Comparison of ENCODE assay signal across 12 cellular contexts in genomic region chr2:218517434-218518206, GRCh38. TPM values are rescaled to one million over a fixed set of nuclear protein-coding genes. Genes with fewer than 3 reads are reported as not detected.
DNase-seq lines count a peak whose midpoint lies in the region; ATAC-seq lines count a peak whose summit lies in the region.
"Had no signal": no experiment of that assay in that cellular context is flagged by ENCODE, and none has a peak within 500 bp of the region (broad histone marks: within the 10 kb centered on the region; RNA-seq: fewer than 3 reads in every experiment).

No MANE protein-coding gene starts in this region.

- no peak overlapping the region for H3K4me3 Mint-ChIP-seq in activated naive CD4-positive, alpha-beta T cell treated with anti-CD3 and anti-CD28 coated beads for 36 hours
- no peak overlapping the region for H3K4me3 Mint-ChIP-seq in activated naive CD4-positive, alpha-beta T cell treated with anti-CD3 and anti-CD28 coated beads, Interleukin-2, amount 10 ng/mL, durations not matched to agents 7 days and 5 days
- no peak overlapping the region for H3K4me3 Mint-ChIP-seq in activated CD4-positive, alpha-beta memory T cell treated with anti-CD3 and anti-CD28 coated beads for 36 hours
- H3K4me3 Mint-ChIP-seq: nephron had no signal

- CTCF ChIA-PET in activated naive CD4-positive, alpha-beta T cell treated with anti-CD3 and anti-CD28 coated beads for 36 hours (lab: Charles Lee), result interaction anchor here (0.8 to 1.4 kb wide), 3 partner anchors 16 to 215 kb away, joined by 3 to 5 read pairs (median 3); no protein-coding TSS in a partner anchor
- CTCF ChIA-PET in activated naive CD4-positive, alpha-beta T cell treated with anti-CD3 and anti-CD28 coated beads, Interleukin-2, amount 10 ng/mL, durations not matched to agents 7 days and 5 days (lab: Charles Lee), result interaction anchor here (0.9 to 1.6 kb wide), 7 partner anchors 13 to 124 kb away, joined by 3 to 5 read pairs (median 3); no protein-coding TSS in a partner anchor
- CTCF ChIA-PET in activated CD4-positive, alpha-beta memory T cell treated with anti-CD3 and anti-CD28 coated beads for 36 hours (lab: Charles Lee), result interaction anchor here (0.7 to 1.6 kb wide), 12 partner anchors 7 to 224 kb away, joined by 3 to 6 read pairs (median 3); partner anchors contain the start of gene CTDSP1

- H3K27me3 Mint-ChIP-seq in activated naive CD4-positive, alpha-beta T cell treated with anti-CD3 and anti-CD28 coated beads for 36 hours (ENCODE audit: low read depth), result no peaks in the 10 kb centered on the region
- H3K27me3 Mint-ChIP-seq in activated naive CD4-positive, alpha-beta T cell treated with anti-CD3 and anti-CD28 coated beads, Interleukin-2, amount 10 ng/mL, durations not matched to agents 7 days and 5 days, result no peaks in the 10 kb centered on the region
- no peaks in the 10 kb centered on the region for H3K27me3 Mint-ChIP-seq in activated CD4-positive, alpha-beta memory T cell treated with anti-CD3 and anti-CD28 coated beads for 36 hours

- intact Hi-C loops in activated naive CD4-positive, alpha-beta T cell treated with anti-CD3 and anti-CD28 coated beads for 36 hours (cut with micrococcal nuclease), result loop anchor here (10.0 kb wide), 1 partner anchor 327 kb away; no protein-coding TSS in a partner anchor
- intact Hi-C loops in activated CD4-positive, alpha-beta memory T cell treated with anti-CD3 and anti-CD28 coated beads for 36 hours (cut with micrococcal nuclease), result loop anchor here (1.0 to 5.0 kb wide), 2 partner anchors 51 to 110 kb away; partner anchors contain the start of genes CNOT9 and USP37
- intact Hi-C loops in left colon (cut with DNase I, micrococcal nuclease), result no loop called here

- peaks cover 23% of the 10 kb centered on the region for H3K36me3 Mint-ChIP-seq in activated naive CD4-positive, alpha-beta T cell treated with anti-CD3 and anti-CD28 coated beads for 36 hours (ENCODE audit: low read depth)
- peaks cover 20% of the 10 kb centered on the region for H3K36me3 Mint-ChIP-seq in activated naive CD4-positive, alpha-beta T cell treated with anti-CD3 and anti-CD28 coated beads, Interleukin-2, amount 10 ng/mL, durations not matched to agents 7 days and 5 days
- H3K36me3 Mint-ChIP-seq in activated CD4-positive, alpha-beta memory T cell treated with anti-CD3 and anti-CD28 coated beads for 36 hours, result peaks cover 27% of the 10 kb centered on the region

- H3K27ac Mint-ChIP-seq in activated naive CD4-positive, alpha-beta T cell treated with anti-CD3 and anti-CD28 coated beads for 36 hours, result no peak overlapping the region
- no peak overlapping the region for H3K27ac Mint-ChIP-seq in activated naive CD4-positive, alpha-beta T cell treated with anti-CD3 and anti-CD28 coated beads, Interleukin-2, amount 10 ng/mL, durations not matched to agents 7 days and 5 days
- H3K27ac Mint-ChIP-seq in activated CD4-positive, alpha-beta memory T cell treated with anti-CD3 and anti-CD28 coated beads for 36 hours, result peak overlapping the region; percentile 68
- H3K27ac Mint-ChIP-seq: nephron had no signal

- peak; percentile 26 for DNase-seq in activated naive CD4-positive, alpha-beta T cell treated with anti-CD3 and anti-CD28 coated beads for 36 hours
- DNase-seq in activated naive CD4-positive, alpha-beta T cell treated with anti-CD3 and anti-CD28 coated beads, Interleukin-2, amount 10 ng/mL, durations not matched to agents 7 days and 5 days, result no peak
- peak; percentile 21 for DNase-seq in activated CD4-positive, alpha-beta memory T cell treated with anti-CD3 and anti-CD28 coated beads for 36 hours
- DNase-seq in C1 segment of cervical spinal cord (lab: John Stamatoyannopoulos, UW), result no peak
- DNase-seq in left colon, result no peak
- DNase-seq in activated T-cell treated with anti-CD3 and anti-CD28 coated beads for 4 hours, result no peak
- no peak for DNase-seq in activated CD8-positive, alpha-beta memory T cell treated with anti-CD3 and anti-CD28 coated beads, Interleukin-2, amount 50 U/mL, for 48 hours
- DNase-seq: SJCRH30; stimulated activated CD4-positive, alpha-beta T cell treated with anti-CD3 and anti-CD28 coated beads, Interleukin-1b, Interleukin-23, amount 100 ng/mL, for 48 hours; upper lobe of left lung had no signal

- POLR2A ChIA-PET in activated CD4-positive, alpha-beta memory T cell treated with anti-CD3 and anti-CD28 coated beads for 36 hours (lab: Charles Lee), result no interaction called here

- ATAC-seq in HG02852 (IDR thresholded peaks at IDR 0.05; ENCODE audit: unreplicated experiment) (peak; percentile 66), left colon (no peak)

- peaks cover 29% of the 10 kb centered on the region for H3K4me1 Mint-ChIP-seq in activated naive CD4-positive, alpha-beta T cell treated with anti-CD3 and anti-CD28 coated beads for 36 hours (ENCODE audit: low read depth)
- H3K4me1 Mint-ChIP-seq in activated naive CD4-positive, alpha-beta T cell treated with anti-CD3 and anti-CD28 coated beads, Interleukin-2, amount 10 ng/mL, durations not matched to agents 7 days and 5 days, result peaks cover 15% of the 10 kb centered on the region
- peaks cover 31% of the 10 kb centered on the region for H3K4me1 Mint-ChIP-seq in activated CD4-positive, alpha-beta memory T cell treated with anti-CD3 and anti-CD28 coated beads for 36 hours (ENCODE audit: low read depth)
- H3K4me1 Mint-ChIP-seq: nephron had no signal

- no peaks in the 10 kb centered on the region for H3K9me3 Mint-ChIP-seq in activated naive CD4-positive, alpha-beta T cell treated with anti-CD3 and anti-CD28 coated beads for 36 hours
- H3K9me3 Mint-ChIP-seq in activated naive CD4-positive, alpha-beta T cell treated with anti-CD3 and anti-CD28 coated beads, Interleukin-2, amount 10 ng/mL, durations not matched to agents 7 days and 5 days, result no peaks in the 10 kb centered on the region
- H3K9me3 Mint-ChIP-seq in activated CD4-positive, alpha-beta memory T cell treated with anti-CD3 and anti-CD28 coated beads for 36 hours, result no peaks in the 10 kb centered on the region
- H3K9me3 Mint-ChIP-seq: nephron had no signal

RNA-seq across cellular contexts. Expression of gene USP37, which starts 50.5 kb away (rescaled TPM):
- 10 to 100 TPM; 21.7 to 23.2 TPM for total RNA-seq in activated naive CD4-positive, alpha-beta T cell treated with anti-CD3 and anti-CD28 coated beads for 36 hours
- 10 to 100 TPM; 27.2 to 28.7 TPM for total RNA-seq in activated CD4-positive, alpha-beta memory T cell treated with anti-CD3 and anti-CD28 coated beads for 36 hours
- 10 to 100 TPM in 1 of 2 donors, 1 to 10 TPM in 1; 9.3 to 14.6 TPM for total RNA-seq in left colon

RNA-seq across cellular contexts. Expression of gene CNOT9, which starts 51.0 kb away (rescaled TPM):
- 10 to 100 TPM; 74.3 to 78.6 TPM for total RNA-seq in activated naive CD4-positive, alpha-beta T cell treated with anti-CD3 and anti-CD28 coated beads for 36 hours
- total RNA-seq in activated CD4-positive, alpha-beta memory T cell treated with anti-CD3 and anti-CD28 coated beads for 36 hours, result 10 to 100 TPM; 84.7 to 87.3 TPM
- total RNA-seq in left colon, result 10 to 100 TPM; 32.7 to 39.1 TPM

Comparison
In these comparisons a context has a peak if more than half of its experiments do, and no peak if none do; other contexts are left out.
1. DNase-seq: peak in activated naive CD4-positive, alpha-beta T cell treated with anti-CD3 and anti-CD28 coated beads for 36 hours (single experiment) and activated CD4-positive, alpha-beta memory T cell treated with anti-CD3 and anti-CD28 coated beads for 36 hours (single experiment); none in activated naive CD4-positive, alpha-beta T cell treated with anti-CD3 and anti-CD28 coated beads, Interleukin-2, amount 10 ng/mL, durations not matched to agents 7 days and 5 days (single experiment), C1 segment of cervical spinal cord (0 of 14), left colon (0 of 2), activated T-cell treated with anti-CD3 and anti-CD28 coated beads for 4 hours (single experiment) and activated CD8-positive, alpha-beta memory T cell treated with anti-CD3 and anti-CD28 coated beads, Interleukin-2, amount 50 U/mL, for 48 hours (single experiment).
2. intact Hi-C loops: an anchor here in activated naive CD4-positive, alpha-beta T cell treated with anti-CD3 and anti-CD28 coated beads for 36 hours (10.0 kb wide) and activated CD4-positive, alpha-beta memory T cell treated with anti-CD3 and anti-CD28 coated beads for 36 hours (1.0 to 5.0 kb wide); none called in left colon.